10 cellular contexts compared by ENCODE assay signal in the genomic region with DNA sequence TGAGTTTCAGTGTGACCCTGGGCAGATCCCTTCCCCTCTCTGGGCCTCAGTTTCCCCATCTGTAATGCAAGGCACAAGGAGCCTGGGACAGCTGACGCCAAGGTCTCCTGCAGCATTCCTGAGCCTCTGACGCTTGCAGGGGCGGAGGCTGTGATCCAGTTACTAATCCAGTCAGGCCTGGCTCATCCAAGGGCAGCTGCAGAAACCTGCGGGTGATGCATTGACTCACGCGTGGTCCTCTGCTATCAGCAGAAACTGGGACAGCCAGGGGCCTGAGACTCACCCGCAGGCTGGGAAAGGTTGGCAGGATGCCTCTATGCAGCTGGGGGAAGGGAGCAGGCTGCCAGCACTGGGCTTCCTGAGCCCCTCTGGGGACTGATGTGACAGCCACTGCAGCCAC.
A peak's percentile ranks its signal among the peaks of the same experiment; 100 is the strongest.
DNase-seq lines count a peak whose midpoint lies in the region; ATAC-seq and TF ChIP-seq lines count a peak whose summit lies in the region.
"Had no signal": no experiment of that assay in that cellular context is flagged by ENCODE, and none has a peak within 500 bp of the region (broad histone marks: within the 10 kb centered on the region; RNA-seq: fewer than 3 reads in every experiment).

No MANE protein-coding gene starts in this region.

- ATAC-seq in HG03175 (IDR thresholded peaks at IDR 0.05; ENCODE audit: unreplicated experiment), result no peak
- ATAC-seq: K562 had no signal

- peak overlapping the region; percentile 34 for H3K4me2 ChIP-seq in mammary epithelial cell (ENCODE audit: insufficient read depth, low read depth, low read length)

- peaks cover 46% of the 10 kb centered on the region for H3K4me1 ChIP-seq in mammary epithelial cell (ENCODE audit: insufficient read depth, low read length)
- peaks cover 0 to 39% (median 14%) of the 10 kb centered on the region in 4 donors for H3K4me1 ChIP-seq in tibial nerve
- no peaks in the 10 kb centered on the region for H3K4me1 ChIP-seq in uterus

- no peaks in the 10 kb centered on the region for H3K4me1 Mint-ChIP-seq in activated naive CD4-positive, alpha-beta T cell treated with anti-CD3 and anti-CD28 coated beads for 36 hours (ENCODE audit: low read depth)

- no peaks in the 10 kb centered on the region for H3K79me2 ChIP-seq in mammary epithelial cell (ENCODE audit: insufficient read depth, low read length)

- H3K27ac Mint-ChIP-seq in activated naive CD4-positive, alpha-beta T cell treated with anti-CD3 and anti-CD28 coated beads for 36 hours, result no peak overlapping the region

- peaks cover 4% of the 10 kb centered on the region for H3K27me3 Mint-ChIP-seq in activated naive CD4-positive, alpha-beta T cell treated with anti-CD3 and anti-CD28 coated beads for 36 hours (ENCODE audit: low read depth)

- no peaks in the 10 kb centered on the region for H3K9me3 Mint-ChIP-seq in activated naive CD4-positive, alpha-beta T cell treated with anti-CD3 and anti-CD28 coated beads for 36 hours

- H3K4me3 ChIP-seq in mammary epithelial cell (replicated peaks in 1 of 3; ENCODE audit: insufficient read depth in 1 of 3, low read depth in 2 of 3, low read length in 3 of 3), result no peak overlapping the region
- no peak overlapping the region for H3K4me3 ChIP-seq in tibial nerve
- no peak overlapping the region for H3K4me3 ChIP-seq in uterus
- H3K4me3 ChIP-seq: K562 had no signal

- in situ Hi-C loops in mammary epithelial cell (cut with MboI; ENCODE audit: low sequenced_read_pairs in 2 of 2), result no loop called here

- H3K9ac ChIP-seq in mammary epithelial cell (ENCODE audit: insufficient read depth, low read length), result peak overlapping the region; percentile 42

- H3K36me3 Mint-ChIP-seq in activated naive CD4-positive, alpha-beta T cell treated with anti-CD3 and anti-CD28 coated beads for 36 hours (ENCODE audit: low read depth), result no peaks in the 10 kb centered on the region

- H3K36me3 ChIP-seq in mammary epithelial cell (ENCODE audit: insufficient read depth, low read length) (no peaks in the 10 kb centered on the region), tibial nerve (no peaks in the 10 kb centered on the region), uterus (no peaks in the 10 kb centered on the region)

- H4K20me1 ChIP-seq in mammary epithelial cell (ENCODE audit: insufficient read depth, low read length), result no peaks in the 10 kb centered on the region

- dilution Hi-C loops in mammary epithelial cell (cut with HindIII; ENCODE audit: low sequenced_read_pairs), result no loop called here

- no peak for TF ChIP-seq POLR2A in tibial nerve (IDR thresholded peaks at IDR 0.05)
- no peak for TF ChIP-seq POLR2A in uterus (IDR thresholded peaks at IDR 0.05)

- no peak overlapping the region for H2AFZ ChIP-seq in mammary epithelial cell (ENCODE audit: low read depth, low read length)

- no peaks in the 10 kb centered on the region for H3K9me3 ChIP-seq in mammary epithelial cell (replicated peaks; ENCODE audit: insufficient read depth, low read length)
- H3K9me3 ChIP-seq in tibial nerve, result no peaks in the 10 kb centered on the region
- no peaks in the 10 kb centered on the region for H3K9me3 ChIP-seq in uterus

- H3K27me3 ChIP-seq in mammary epithelial cell (ENCODE audit: insufficient read depth, low read length) (no peaks in the 10 kb centered on the region), tibial nerve (no peaks in the 10 kb centered on the region), uterus (no peaks in the 10 kb centered on the region)

- H3K27ac ChIP-seq in mammary epithelial cell (ENCODE audit: insufficient read depth, low read depth, low read length) (peak overlapping the region; percentile 94), tibial nerve (peak overlapping the region in 3 of 4 donors; percentile 23 to 90 (median 88)), uterus (no peak overlapping the region)
- H3K27ac ChIP-seq: VCaP had no signal

- TF ChIP-seq CTCF in mammary epithelial cell (conservative IDR thresholded peaks at IDR 0.05 in 1 of 2, IDR thresholded peaks at IDR 0.05 in 1 of 2; ENCODE audit: extremely low read depth in 1 of 2, insufficient read depth in 1 of 2, low read depth in 1 of 2, low read length in 2 of 2), result no peak
- TF ChIP-seq CTCF in tibial nerve (IDR thresholded peaks at IDR 0.05), result no peak
- no peak for TF ChIP-seq CTCF in uterus (IDR thresholded peaks at IDR 0.05)

- intact Hi-C loops in mammary epithelial cell (cut with micrococcal nuclease) (loop anchor here (1.0 kb wide), 2 partner anchors 14 to 21 kb away; no protein-coding TSS in a partner anchor), uterus (cut with DNase I; ENCODE audit: low total_unique reads) (no loop called here)
- intact Hi-C loops in activated naive CD4-positive, alpha-beta T cell treated with anti-CD3 and anti-CD28 coated beads for 36 hours (cut with micrococcal nuclease), result no loop called here

- CTCF ChIA-PET in mammary epithelial cell (lab: Charles Lee; ENCODE audit: low non-redundant PET), result no interaction called here
- CTCF ChIA-PET in activated naive CD4-positive, alpha-beta T cell treated with anti-CD3 and anti-CD28 coated beads for 36 hours (lab: Charles Lee), result no interaction called here

- BruUV-seq in mammary epithelial cell (replicated peaks; lab: Mats Ljungman, UMichigan), result no TSS peak

- DNase-seq in HT1080 (ENCODE audit: low read depth) (peak; percentile 87), mammary epithelial cell (peak; percentile 99), kidney glomerular epithelial cell (lab: John Stamatoyannopoulos, UW) (peak; percentile 64), tibial nerve (ENCODE audit: low spot score in 2 of 2) (no peak), uterus (no peak), SHP77 treated with DMSO at 0.1 percent for 48 hours (lab: John Stamatoyannopoulos, UW) (no peak)
- no peak for DNase-seq in activated naive CD4-positive, alpha-beta T cell treated with anti-CD3 and anti-CD28 coated beads for 36 hours

- 0% methylated on average over 3 of the region's 7 CpGs for WGBS in mammary epithelial cell (ENCODE audit: low coverage, missing lambda C conversion rate)
- WGBS in tibial nerve, 2 donors, result 37 to 50% methylated on average over 4 to 7 of the region's 7 CpGs

- H3K4me3 Mint-ChIP-seq in activated naive CD4-positive, alpha-beta T cell treated with anti-CD3 and anti-CD28 coated beads for 36 hours, result no peak overlapping the region

- TF ChIP-seq EP300 in tibial nerve (IDR thresholded peaks at IDR 0.05), result no peak

Comparison
In these comparisons a context has a peak if more than half of its experiments do, and no peak if none do; other contexts are left out.
1. DNase-seq: peak in HT1080 (single experiment), mammary epithelial cell (single experiment) and kidney glomerular epithelial cell (single experiment); none in tibial nerve (0 of 2), uterus (0 of 2), activated naive CD4-positive, alpha-beta T cell treated with anti-CD3 and anti-CD28 coated beads for 36 hours (single experiment) and SHP77 treated with DMSO at 0.1 percent for 48 hours (single experiment).
2. H3K27ac ChIP-seq: peak in mammary epithelial cell (single experiment) and tibial nerve (3 of 4); none in uterus (0 of 2).